In the genomic region with DNA sequence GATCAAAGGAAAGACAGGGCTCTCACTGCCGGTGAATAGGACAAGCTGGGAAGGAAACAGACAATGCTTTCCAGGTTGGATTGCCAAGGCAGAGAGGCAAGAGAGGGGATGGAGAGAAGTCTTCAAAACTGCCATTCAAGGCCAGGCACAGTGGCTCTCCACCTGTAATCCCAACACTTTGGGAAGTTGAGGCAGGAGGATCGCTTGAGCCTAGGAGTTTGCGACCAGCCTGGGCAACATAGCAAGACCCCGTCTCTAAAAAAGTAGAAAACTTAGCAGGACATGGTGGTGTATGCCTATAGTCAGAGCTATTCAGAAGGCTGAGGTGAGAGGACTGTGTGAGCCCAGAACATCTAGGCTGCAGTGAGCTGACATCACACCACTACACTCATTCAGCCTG, we compare ENCODE assay signal across 19 cellular contexts. TPM values are rescaled to one million over a fixed set of nuclear protein-coding genes. Genes with fewer than 3 reads are reported as not detected.
A peak's percentile ranks its signal among the peaks of the same experiment; 100 is the strongest.
DNase-seq lines count a peak whose midpoint lies in the region; ATAC-seq, FAIRE-seq and TF ChIP-seq lines count a peak whose summit lies in the region.
"Had no signal": no experiment of that assay in that cellular context is flagged by ENCODE, and none has a peak within 500 bp of the region (broad histone marks: within the 10 kb centered on the region; RNA-seq: fewer than 3 reads in every experiment).

No MANE protein-coding gene starts in this region.

- H3K27ac ChIP-seq in BLaER1 (peak overlapping the region; percentile 46), Panc1 (ENCODE audit: low read length) (peak overlapping the region; percentile 71; the same call in 1 of the 2 replicates), pancreas (peak overlapping the region; percentile 60 to 86 (median 74))
- H3K27ac ChIP-seq: PC-9, SJSA1 had no signal

- H3K4me1 ChIP-seq in BLaER1 (peaks cover 63% of the 10 kb centered on the region), Panc1 (ENCODE audit: control insufficient read depth, insufficient read depth, low read length) (peaks cover 31% of the 10 kb centered on the region), pancreas (peaks cover 0 to 18% (median 5%) of the 10 kb centered on the region in 3 donors)

- CTCF ChIA-PET in Panc1 (lab: Charles Lee): no interaction called here
- CTCF ChIA-PET in activated naive CD4-positive, alpha-beta T cell treated with anti-CD3 and anti-CD28 coated beads, Interleukin-2, amount 10 ng/mL, durations not matched to agents 7 days and 5 days (lab: Charles Lee): interaction anchor here (1.0 to 3.9 kb wide), 3 partner anchors 72 to 156 kb away, joined by 4 to 25 read pairs (median 5); no protein-coding TSS in a partner anchor

- H3K4me3 ChIP-seq in BLaER1: no peak overlapping the region
- no peak overlapping the region for H3K4me3 ChIP-seq in Panc1 (ENCODE audit: low read depth in 2 of 2, low read length in 2 of 2)
- peak overlapping the region in 2 of 4 donors; percentile 31 to 43 for H3K4me3 ChIP-seq in pancreas
- H3K4me3 ChIP-seq: PC-9, SJSA1 had no signal

- H3K27me3 ChIP-seq in BLaER1 (no peaks in the 10 kb centered on the region), Panc1 (ENCODE audit: control insufficient read depth, insufficient read depth, low read length) (no peaks in the 10 kb centered on the region), pancreas (no peaks in the 10 kb centered on the region)
- H3K27me3 ChIP-seq: SJSA1 had no signal

- H3K9me3 ChIP-seq in BLaER1: no peaks in the 10 kb centered on the region
- H3K9me3 ChIP-seq in Panc1 (ENCODE audit: control insufficient read depth, insufficient read depth, low read depth, low read length): no peaks in the 10 kb centered on the region
- no peaks in the 10 kb centered on the region for H3K9me3 ChIP-seq in pancreas
- H3K9me3 ChIP-seq: SJSA1 had no signal

- BruUV-seq in Panc1 (replicated peaks; lab: Mats Ljungman, UMichigan): no TSS peak

- H3K4me2 ChIP-seq in BLaER1: peak overlapping the region; percentile 71
- H3K4me2 ChIP-seq: PC-9 had no signal

- peak overlapping the region; percentile 88 for H3K27ac Mint-ChIP-seq in glutamatergic neuron (ENCODE audit: unreplicated experiment)
- no peak overlapping the region for H3K27ac Mint-ChIP-seq in activated naive CD4-positive, alpha-beta T cell treated with anti-CD3 and anti-CD28 coated beads, Interleukin-2, amount 10 ng/mL, durations not matched to agents 7 days and 5 days
- H3K27ac Mint-ChIP-seq: CD4-positive, alpha-beta T cell had no signal

- peak overlapping the region; percentile 64 for H3K4me3 Mint-ChIP-seq in glutamatergic neuron (ENCODE audit: unreplicated experiment)
- no peak overlapping the region for H3K4me3 Mint-ChIP-seq in activated naive CD4-positive, alpha-beta T cell treated with anti-CD3 and anti-CD28 coated beads, Interleukin-2, amount 10 ng/mL, durations not matched to agents 7 days and 5 days
- H3K4me3 Mint-ChIP-seq: CD4-positive, alpha-beta T cell had no signal

- H3K4me1 Mint-ChIP-seq in glutamatergic neuron (ENCODE audit: low read depth, unreplicated experiment): peaks cover 8% of the 10 kb centered on the region
- H3K4me1 Mint-ChIP-seq in activated naive CD4-positive, alpha-beta T cell treated with anti-CD3 and anti-CD28 coated beads, Interleukin-2, amount 10 ng/mL, durations not matched to agents 7 days and 5 days: peaks cover 28% of the 10 kb centered on the region

- no peak for ATAC-seq in Panc1
- ATAC-seq in pancreas: peak in 2 of 4 donors; percentile 2 to 6
- no peak for ATAC-seq in GM18861 (IDR thresholded peaks at IDR 0.05; ENCODE audit: unreplicated experiment)

- H3K36me3 ChIP-seq in BLaER1: no peaks in the 10 kb centered on the region
- no peaks in the 10 kb centered on the region for H3K36me3 ChIP-seq in Panc1 (ENCODE audit: control insufficient read depth, insufficient read depth, low read length)
- no peaks in the 10 kb centered on the region for H3K36me3 ChIP-seq in pancreas
- H3K36me3 ChIP-seq: SJSA1 had no signal

- no peaks in the 10 kb centered on the region for H3K36me3 Mint-ChIP-seq in glutamatergic neuron (ENCODE audit: unreplicated experiment)
- no peaks in the 10 kb centered on the region for H3K36me3 Mint-ChIP-seq in activated naive CD4-positive, alpha-beta T cell treated with anti-CD3 and anti-CD28 coated beads, Interleukin-2, amount 10 ng/mL, durations not matched to agents 7 days and 5 days

- DNase-seq in Panc1 (ENCODE audit: low read depth, low spot score): no peak
- no peak for DNase-seq in glutamatergic neuron
- DNase-seq in pancreas: no peak
- DNase-seq in activated naive CD4-positive, alpha-beta T cell treated with anti-CD3 and anti-CD28 coated beads, Interleukin-2, amount 10 ng/mL, durations not matched to agents 7 days and 5 days: no peak
- no peak for DNase-seq in amniotic stem cell (lab: John Stamatoyannopoulos, UW)
- DNase-seq: CD4-positive, alpha-beta T cell; NCI-H1105 treated with DMSO at 0.1 percent for 48 hours; NCI-H2029; NCI-H446 treated with DMSO at 0.1 percent for 48 hours; NCI-H526; NK-92 treated with Interleukin-12 subunit alpha and Interleukin-12 subunit beta, amount 100 ng/mL, for 24 hours; PC-9; Right ventricle myocardium superior had no signal

- H3K9me3 Mint-ChIP-seq in glutamatergic neuron (ENCODE audit: unreplicated experiment): peaks cover 5% of the 10 kb centered on the region
- peaks cover 3% of the 10 kb centered on the region for H3K9me3 Mint-ChIP-seq in activated naive CD4-positive, alpha-beta T cell treated with anti-CD3 and anti-CD28 coated beads, Interleukin-2, amount 10 ng/mL, durations not matched to agents 7 days and 5 days
- H3K9me3 Mint-ChIP-seq: CD4-positive, alpha-beta T cell had no signal

- 47 to 53% methylated on average over 4 of the region's 4 CpGs for WGBS in pancreas, 2 donors

- no peaks in the 10 kb centered on the region for H4K20me1 ChIP-seq in BLaER1

- FAIRE-seq in pancreas (lab: Jason Lieb, UNC): no peak
- FAIRE-seq: D721Med, GM18507, H54 had no signal

- no peaks in the 10 kb centered on the region for H3K27me3 Mint-ChIP-seq in glutamatergic neuron (ENCODE audit: unreplicated experiment)
- peaks cover 19% of the 10 kb centered on the region for H3K27me3 Mint-ChIP-seq in activated naive CD4-positive, alpha-beta T cell treated with anti-CD3 and anti-CD28 coated beads, Interleukin-2, amount 10 ng/mL, durations not matched to agents 7 days and 5 days
- H3K27me3 Mint-ChIP-seq: CD4-positive, alpha-beta T cell had no signal

- no peak for TF ChIP-seq CTCF in Panc1 (IDR thresholded peaks at IDR 0.05)
- no peak for TF ChIP-seq CTCF in glutamatergic neuron (IDR thresholded peaks at IDR 0.05; ENCODE audit: partially characterized antibody, unreplicated experiment)
- no peak for TF ChIP-seq CTCF in pancreas (IDR thresholded peaks at IDR 0.05)

- POLR2A ChIA-PET in Panc1 (lab: Charles Lee): interaction anchor here (0.6 kb wide), 1 partner anchor 367 kb away, joined by 8 read pairs; no protein-coding TSS in a partner anchor

- intact Hi-C loops in Panc1 (cut with micrococcal nuclease; ENCODE audit: unreplicated experiment) (no loop called here), pancreas (cut with DNase I) (no loop called here)

- in situ Hi-C loops in Panc1 (cut with HindIII; ENCODE audit: low pct_unique_long_range_greater_than_20kb, low sequenced_read_pairs): no loop called here

- H3K9ac ChIP-seq in BLaER1: peak overlapping the region; percentile 39; the same call in 1 of the 2 replicates

RNA-seq across cellular contexts. Expression of a gene that starts 43.5 kb away (rescaled TPM):
- total RNA-seq in Panc1 (2021; ENCODE audit: unreplicated experiment) (197 TPM), glutamatergic neuron (ENCODE audit: unreplicated experiment) (149 TPM), pancreas (100 to 1,000 TPM; 107 to 128 (median 114) TPM)
- 331 TPM for polyA plus RNA-seq in Panc1 (2012; ENCODE audit: insufficient read length)
- polyA plus RNA-seq in pancreas: 10 to 100 TPM; 53.6 to 55.7 TPM

RNA-seq across cellular contexts. Expression of a gene that starts 55.4 kb away (rescaled TPM):
- total RNA-seq in Panc1 (2021; ENCODE audit: unreplicated experiment) (600 TPM), glutamatergic neuron (ENCODE audit: unreplicated experiment) (31.8 TPM), pancreas (10 to 100 TPM; 33.1 to 63.9 (median 38.4) TPM)
- polyA plus RNA-seq in Panc1 (2012; ENCODE audit: insufficient read length): 1,018 TPM
- 10 to 100 TPM; 32.5 to 39.3 TPM for polyA plus RNA-seq in pancreas
